In the genomic region with DNA sequence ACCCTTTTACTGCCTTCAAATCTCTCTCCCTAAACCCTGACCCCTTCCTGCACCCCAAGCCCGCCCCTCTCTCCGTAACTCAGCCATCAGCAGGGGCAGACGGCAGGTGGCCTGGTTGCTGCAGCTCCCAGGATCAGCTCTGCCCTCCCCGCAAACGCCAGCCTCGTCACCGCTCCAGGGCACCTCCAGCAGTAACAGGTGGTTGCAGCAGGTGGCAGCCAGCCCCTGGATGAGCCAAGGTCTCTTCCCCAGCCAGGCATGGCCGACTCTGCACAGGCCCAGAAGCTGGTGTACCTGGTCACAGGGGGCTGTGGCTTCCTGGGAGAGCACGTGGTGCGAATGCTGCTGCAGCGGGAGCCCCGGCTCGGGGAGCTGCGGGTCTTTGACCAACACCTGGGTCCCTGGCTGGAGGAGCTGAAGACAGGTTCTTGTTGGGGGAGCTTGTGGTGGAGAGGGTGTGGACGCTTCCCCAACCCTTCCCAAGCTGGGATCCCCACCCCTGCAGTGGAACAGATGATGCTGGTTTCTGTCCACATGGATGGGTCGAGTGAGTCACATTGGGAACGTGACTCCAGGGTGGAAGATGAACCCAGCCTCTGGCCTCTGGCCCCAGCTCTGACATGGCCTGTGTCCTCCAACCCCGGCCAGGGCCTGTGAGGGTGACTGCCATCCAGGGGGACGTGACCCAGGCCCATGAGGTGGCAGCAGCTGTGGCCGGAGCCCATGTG, we compare ENCODE assay signal across 1 cellular context.
TF ChIP-seq lines count a peak whose summit lies in the region.

No MANE protein-coding gene starts in this region.

TF ChIP-seq in HepG2, 621 proteins besides CTCF, POLR2A, EP300 and RAD21 (continues in another document):
- TF ChIP-seq ZNF354B (CRISPR knock-in tag; IDR thresholded peaks at IDR 0.05) (0 out of 2 replicates have a peak, but pooled peaks have one; percentile 70), KAT7 (CRISPR knock-in tag; IDR thresholded peaks at IDR 0.05; ENCODE audit: borderline replicate concordance) (peak; percentile 19; the same call in 1 of the 2 replicates), FOXM1 (CRISPR knock-in tag; IDR thresholded peaks at IDR 0.05) (peak; percentile 67; the same call in 1 of the 2 replicates), HNRNPLL (IDR thresholded peaks at IDR 0.05; ENCODE audit: low read depth, low read length, poor library complexity, severe bottlenecking) (peak; percentile 44), BRCA1 (CRISPR knock-in tag; IDR thresholded peaks at IDR 0.05) (no peak), ZNF839 (CRISPR knock-in tag; IDR thresholded peaks at IDR 0.05; ENCODE audit: borderline replicate concordance) (0 out of 2 replicates have a peak, but pooled peaks have one; percentile 79), ZNF598 (CRISPR knock-in tag; IDR thresholded peaks at IDR 0.05; ENCODE audit: borderline replicate concordance) (peak; percentile 94; the same call in 1 of the 2 replicates), ATRX (CRISPR knock-in tag; IDR thresholded peaks at IDR 0.05; ENCODE audit: borderline replicate concordance) (no peak), SMAD9 (CRISPR knock-in tag; IDR thresholded peaks at IDR 0.05) (no peak), SIX4 (CRISPR knock-in tag; IDR thresholded peaks at IDR 0.05) (no peak), ZBTB42 (CRISPR knock-in tag; IDR thresholded peaks at IDR 0.05) (no peak; the same call in 1 of the 2 replicates), CCAR2 (optimal IDR thresholded peaks at IDR 0.05; ENCODE audit: low read depth, low read length) (no peak), KDM5A (IDR thresholded peaks at IDR 0.05; ENCODE audit: borderline replicate concordance, low read length) (peak; percentile 37; the same call in 1 of the 2 replicates), TP53 (CRISPR knock-in tag; conservative IDR thresholded peaks at IDR 0.05) (0 out of 2 replicates have a peak, but pooled peaks have one; percentile 74), HOXA5 (CRISPR knock-in tag; IDR thresholded peaks at IDR 0.05) (peak; percentile 37; the same call in 1 of the 2 replicates), PLRG1 (conservative IDR thresholded peaks at IDR 0.05) (no peak), ZNF790 (CRISPR knock-in tag; IDR thresholded peaks at IDR 0.05; ENCODE audit: borderline replicate concordance) (0 out of 2 replicates have a peak, but pooled peaks have one; percentile 14), SRY (CRISPR knock-in tag; IDR thresholded peaks at IDR 0.05) (peak; percentile 38; the same call in 1 of the 2 replicates), EED (CRISPR knock-in tag; IDR thresholded peaks at IDR 0.05) (no peak; the same call in 1 of the 2 replicates), NR2C2 (CRISPR knock-in tag; IDR thresholded peaks at IDR 0.05; ENCODE audit: borderline replicate concordance) (peak; percentile 39), ADNP (CRISPR knock-in tag; IDR thresholded peaks at IDR 0.05) (peak; percentile 61; the same call in 1 of the 2 replicates), CBX5 (CRISPR knock-in tag; IDR thresholded peaks at IDR 0.05; ENCODE audit: borderline replicate concordance) (no peak), FLYWCH1 (CRISPR knock-in tag; IDR thresholded peaks at IDR 0.05) (no peak), DPF2 (CRISPR knock-in tag; IDR thresholded peaks at IDR 0.05; ENCODE audit: borderline replicate concordance, low read depth) (0 out of 2 replicates have a peak, but pooled peaks have one; percentile 25), MXI1 (IDR thresholded peaks at IDR 0.05; ENCODE audit: borderline replicate concordance, low read depth, low read length) (peak; percentile 69; the same call in 1 of the 3 replicates), ZFP37 (CRISPR knock-in tag; IDR thresholded peaks at IDR 0.05; ENCODE audit: borderline replicate concordance) (0 out of 2 replicates have a peak, but pooled peaks have one; percentile 8), CEBPB (IDR thresholded peaks at IDR 0.05; ENCODE audit: borderline replicate concordance, low read depth, low read length) (no peak), ZNF143 (CRISPR knock-in tag; IDR thresholded peaks at IDR 0.05) (peak; percentile 44; the same call in 1 of the 2 replicates), GZF1 (CRISPR knock-in tag; IDR thresholded peaks at IDR 0.05) (peak; percentile 48; the same call in 1 of the 2 replicates), SP2 (CRISPR knock-in tag; IDR thresholded peaks at IDR 0.05) (0 out of 2 replicates have a peak, but pooled peaks have one; percentile 50), CENPT (CRISPR knock-in tag; IDR thresholded peaks at IDR 0.05; ENCODE audit: low read depth) (no peak), NFKB2 (CRISPR knock-in tag; IDR thresholded peaks at IDR 0.05; ENCODE audit: borderline replicate concordance) (peak; percentile 77; the same call in 1 of the 2 replicates)
- TF ChIP-seq, protein P1, sequence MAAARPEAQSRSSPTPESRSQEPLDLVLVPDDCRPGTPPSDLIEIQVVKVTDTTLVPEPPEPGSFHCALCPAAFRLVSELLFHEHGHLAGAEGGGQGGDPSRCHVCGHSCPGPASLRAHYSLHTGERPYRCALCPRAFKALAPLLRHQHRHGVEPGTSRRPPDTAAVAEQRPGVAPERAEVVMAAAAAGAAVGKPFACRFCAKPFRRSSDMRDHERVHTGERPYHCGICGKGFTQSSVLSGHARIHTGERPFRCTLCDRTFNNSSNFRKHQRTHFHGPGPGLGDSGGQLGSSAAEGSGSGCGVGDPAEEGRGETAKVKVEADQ (CRISPR knock-in tag; IDR thresholded peaks at IDR 0.05; ENCODE audit: borderline replicate concordance): 0 out of 2 replicates have a peak, but pooled peaks have one; percentile 30
- TF ChIP-seq, protein P2, sequence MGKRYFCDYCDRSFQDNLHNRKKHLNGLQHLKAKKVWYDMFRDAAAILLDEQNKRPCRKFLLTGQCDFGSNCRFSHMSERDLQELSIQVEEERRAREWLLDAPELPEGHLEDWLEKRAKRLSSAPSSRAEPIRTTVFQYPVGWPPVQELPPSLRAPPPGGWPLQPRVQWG (CRISPR knock-in tag; IDR thresholded peaks at IDR 0.05; ENCODE audit: borderline replicate concordance, low read depth): no peak
- TF ChIP-seq, protein P3, sequence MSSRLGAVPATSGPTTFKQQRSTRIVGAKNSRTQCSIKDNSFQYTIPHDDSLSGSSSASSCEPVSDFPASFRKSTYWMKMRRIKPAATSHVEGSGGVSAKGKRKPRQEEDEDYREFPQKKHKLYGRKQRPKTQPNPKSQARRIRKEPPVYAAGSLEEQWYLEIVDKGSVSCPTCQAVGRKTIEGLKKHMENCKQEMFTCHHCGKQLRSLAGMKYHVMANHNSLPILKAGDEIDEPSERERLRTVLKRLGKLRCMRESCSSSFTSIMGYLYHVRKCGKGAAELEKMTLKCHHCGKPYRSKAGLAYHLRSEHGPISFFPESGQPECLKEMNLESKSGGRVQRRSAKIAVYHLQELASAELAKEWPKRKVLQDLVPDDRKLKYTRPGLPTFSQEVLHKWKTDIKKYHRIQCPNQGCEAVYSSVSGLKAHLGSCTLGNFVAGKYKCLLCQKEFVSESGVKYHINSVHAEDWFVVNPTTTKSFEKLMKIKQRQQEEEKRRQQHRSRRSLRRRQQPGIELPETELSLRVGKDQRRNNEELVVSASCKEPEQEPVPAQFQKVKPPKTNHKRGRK (CRISPR knock-in tag; IDR thresholded peaks at IDR 0.05): no peak
- TF ChIP-seq, protein P4, sequence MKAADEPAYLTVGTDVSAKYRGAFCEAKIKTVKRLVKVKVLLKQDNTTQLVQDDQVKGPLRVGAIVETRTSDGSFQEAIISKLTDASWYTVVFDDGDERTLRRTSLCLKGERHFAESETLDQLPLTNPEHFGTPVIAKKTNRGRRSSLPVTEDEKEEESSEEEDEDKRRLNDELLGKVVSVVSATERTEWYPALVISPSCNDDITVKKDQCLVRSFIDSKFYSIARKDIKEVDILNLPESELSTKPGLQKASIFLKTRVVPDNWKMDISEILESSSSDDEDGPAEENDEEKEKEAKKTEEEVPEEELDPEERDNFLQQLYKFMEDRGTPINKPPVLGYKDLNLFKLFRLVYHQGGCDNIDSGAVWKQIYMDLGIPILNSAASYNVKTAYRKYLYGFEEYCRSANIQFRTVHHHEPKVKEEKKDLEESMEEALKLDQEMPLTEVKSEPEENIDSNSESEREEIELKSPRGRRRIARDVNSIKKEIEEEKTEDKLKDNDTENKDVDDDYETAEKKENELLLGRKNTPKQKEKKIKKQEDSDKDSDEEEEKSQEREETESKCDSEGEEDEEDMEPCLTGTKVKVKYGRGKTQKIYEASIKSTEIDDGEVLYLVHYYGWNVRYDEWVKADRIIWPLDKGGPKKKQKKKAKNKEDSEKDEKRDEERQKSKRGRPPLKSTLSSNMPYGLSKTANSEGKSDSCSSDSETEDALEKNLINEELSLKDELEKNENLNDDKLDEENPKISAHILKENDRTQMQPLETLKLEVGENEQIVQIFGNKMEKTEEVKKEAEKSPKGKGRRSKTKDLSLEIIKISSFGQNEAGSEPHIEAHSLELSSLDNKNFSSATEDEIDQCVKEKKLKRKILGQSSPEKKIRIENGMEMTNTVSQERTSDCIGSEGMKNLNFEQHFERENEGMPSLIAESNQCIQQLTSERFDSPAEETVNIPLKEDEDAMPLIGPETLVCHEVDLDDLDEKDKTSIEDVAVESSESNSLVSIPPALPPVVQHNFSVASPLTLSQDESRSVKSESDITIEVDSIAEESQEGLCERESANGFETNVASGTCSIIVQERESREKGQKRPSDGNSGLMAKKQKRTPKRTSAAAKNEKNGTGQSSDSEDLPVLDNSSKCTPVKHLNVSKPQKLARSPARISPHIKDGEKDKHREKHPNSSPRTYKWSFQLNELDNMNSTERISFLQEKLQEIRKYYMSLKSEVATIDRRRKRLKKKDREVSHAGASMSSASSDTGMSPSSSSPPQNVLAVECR (CRISPR knock-in tag; IDR thresholded peaks at IDR 0.05; ENCODE audit: borderline replicate concordance): peak; percentile 62; the same call in 1 of the 2 replicates
- TF ChIP-seq, protein P5, sequence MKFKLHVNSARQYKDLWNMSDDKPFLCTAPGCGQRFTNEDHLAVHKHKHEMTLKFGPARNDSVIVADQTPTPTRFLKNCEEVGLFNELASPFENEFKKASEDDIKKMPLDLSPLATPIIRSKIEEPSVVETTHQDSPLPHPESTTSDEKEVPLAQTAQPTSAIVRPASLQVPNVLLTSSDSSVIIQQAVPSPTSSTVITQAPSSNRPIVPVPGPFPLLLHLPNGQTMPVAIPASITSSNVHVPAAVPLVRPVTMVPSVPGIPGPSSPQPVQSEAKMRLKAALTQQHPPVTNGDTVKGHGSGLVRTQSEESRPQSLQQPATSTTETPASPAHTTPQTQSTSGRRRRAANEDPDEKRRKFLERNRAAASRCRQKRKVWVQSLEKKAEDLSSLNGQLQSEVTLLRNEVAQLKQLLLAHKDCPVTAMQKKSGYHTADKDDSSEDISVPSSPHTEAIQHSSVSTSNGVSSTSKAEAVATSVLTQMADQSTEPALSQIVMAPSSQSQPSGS (CRISPR knock-in tag; IDR thresholded peaks at IDR 0.05): peak; percentile 30; the same call in 1 of the 2 replicates
- TF ChIP-seq, protein P6, sequence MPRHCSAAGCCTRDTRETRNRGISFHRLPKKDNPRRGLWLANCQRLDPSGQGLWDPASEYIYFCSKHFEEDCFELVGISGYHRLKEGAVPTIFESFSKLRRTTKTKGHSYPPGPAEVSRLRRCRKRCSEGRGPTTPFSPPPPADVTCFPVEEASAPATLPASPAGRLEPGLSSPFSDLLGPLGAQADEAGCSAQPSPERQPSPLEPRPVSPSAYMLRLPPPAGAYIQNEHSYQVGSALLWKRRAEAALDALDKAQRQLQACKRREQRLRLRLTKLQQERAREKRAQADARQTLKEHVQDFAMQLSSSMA (CRISPR knock-in tag; IDR thresholded peaks at IDR 0.05): peak; percentile 95
- TF ChIP-seq, protein P7, sequence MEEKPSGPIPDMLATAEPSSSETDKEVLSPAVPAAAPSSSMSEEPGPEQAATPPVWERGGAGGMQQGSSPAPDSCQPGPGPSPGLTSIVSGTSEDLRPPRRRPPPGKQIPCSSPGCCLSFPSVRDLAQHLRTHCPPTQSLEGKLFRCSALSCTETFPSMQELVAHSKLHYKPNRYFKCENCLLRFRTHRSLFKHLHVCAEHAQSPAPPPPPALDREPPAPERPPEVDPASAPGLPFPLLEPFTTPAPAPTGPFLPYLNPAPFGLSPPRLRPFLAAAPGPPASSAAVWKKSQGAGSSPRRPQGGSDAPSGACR (CRISPR knock-in tag; IDR thresholded peaks at IDR 0.05): peak; percentile 27
- TF ChIP-seq, protein P8, sequence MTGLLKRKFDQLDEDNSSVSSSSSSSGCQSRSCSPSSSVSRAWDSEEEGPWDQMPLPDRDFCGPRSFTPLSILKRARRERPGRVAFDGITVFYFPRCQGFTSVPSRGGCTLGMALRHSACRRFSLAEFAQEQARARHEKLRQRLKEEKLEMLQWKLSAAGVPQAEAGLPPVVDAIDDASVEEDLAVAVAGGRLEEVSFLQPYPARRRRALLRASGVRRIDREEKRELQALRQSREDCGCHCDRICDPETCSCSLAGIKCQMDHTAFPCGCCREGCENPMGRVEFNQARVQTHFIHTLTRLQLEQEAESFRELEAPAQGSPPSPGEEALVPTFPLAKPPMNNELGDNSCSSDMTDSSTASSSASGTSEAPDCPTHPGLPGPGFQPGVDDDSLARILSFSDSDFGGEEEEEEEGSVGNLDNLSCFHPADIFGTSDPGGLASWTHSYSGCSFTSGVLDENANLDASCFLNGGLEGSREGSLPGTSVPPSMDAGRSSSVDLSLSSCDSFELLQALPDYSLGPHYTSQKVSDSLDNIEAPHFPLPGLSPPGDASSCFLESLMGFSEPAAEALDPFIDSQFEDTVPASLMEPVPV (CRISPR knock-in tag; IDR thresholded peaks at IDR 0.05): peak; percentile 71
- TF ChIP-seq, protein P9, sequence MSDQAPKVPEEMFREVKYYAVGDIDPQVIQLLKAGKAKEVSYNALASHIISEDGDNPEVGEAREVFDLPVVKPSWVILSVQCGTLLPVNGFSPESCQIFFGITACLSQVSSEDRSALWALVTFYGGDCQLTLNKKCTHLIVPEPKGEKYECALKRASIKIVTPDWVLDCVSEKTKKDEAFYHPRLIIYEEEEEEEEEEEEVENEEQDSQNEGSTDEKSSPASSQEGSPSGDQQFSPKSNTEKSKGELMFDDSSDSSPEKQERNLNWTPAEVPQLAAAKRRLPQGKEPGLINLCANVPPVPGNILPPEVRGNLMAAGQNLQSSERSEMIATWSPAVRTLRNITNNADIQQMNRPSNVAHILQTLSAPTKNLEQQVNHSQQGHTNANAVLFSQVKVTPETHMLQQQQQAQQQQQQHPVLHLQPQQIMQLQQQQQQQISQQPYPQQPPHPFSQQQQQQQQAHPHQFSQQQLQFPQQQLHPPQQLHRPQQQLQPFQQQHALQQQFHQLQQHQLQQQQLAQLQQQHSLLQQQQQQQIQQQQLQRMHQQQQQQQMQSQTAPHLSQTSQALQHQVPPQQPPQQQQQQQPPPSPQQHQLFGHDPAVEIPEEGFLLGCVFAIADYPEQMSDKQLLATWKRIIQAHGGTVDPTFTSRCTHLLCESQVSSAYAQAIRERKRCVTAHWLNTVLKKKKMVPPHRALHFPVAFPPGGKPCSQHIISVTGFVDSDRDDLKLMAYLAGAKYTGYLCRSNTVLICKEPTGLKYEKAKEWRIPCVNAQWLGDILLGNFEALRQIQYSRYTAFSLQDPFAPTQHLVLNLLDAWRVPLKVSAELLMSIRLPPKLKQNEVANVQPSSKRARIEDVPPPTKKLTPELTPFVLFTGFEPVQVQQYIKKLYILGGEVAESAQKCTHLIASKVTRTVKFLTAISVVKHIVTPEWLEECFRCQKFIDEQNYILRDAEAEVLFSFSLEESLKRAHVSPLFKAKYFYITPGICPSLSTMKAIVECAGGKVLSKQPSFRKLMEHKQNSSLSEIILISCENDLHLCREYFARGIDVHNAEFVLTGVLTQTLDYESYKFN (CRISPR knock-in tag; conservative IDR thresholded peaks at IDR 0.05): peak; percentile 9
- TF ChIP-seq, protein P10, sequence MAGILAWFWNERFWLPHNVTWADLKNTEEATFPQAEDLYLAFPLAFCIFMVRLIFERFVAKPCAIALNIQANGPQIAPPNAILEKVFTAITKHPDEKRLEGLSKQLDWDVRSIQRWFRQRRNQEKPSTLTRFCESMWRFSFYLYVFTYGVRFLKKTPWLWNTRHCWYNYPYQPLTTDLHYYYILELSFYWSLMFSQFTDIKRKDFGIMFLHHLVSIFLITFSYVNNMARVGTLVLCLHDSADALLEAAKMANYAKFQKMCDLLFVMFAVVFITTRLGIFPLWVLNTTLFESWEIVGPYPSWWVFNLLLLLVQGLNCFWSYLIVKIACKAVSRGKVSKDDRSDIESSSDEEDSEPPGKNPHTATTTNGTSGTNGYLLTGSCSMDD (CRISPR knock-in tag; IDR thresholded peaks at IDR 0.05): 0 out of 2 replicates have a peak, but pooled peaks have one; percentile 76
